ENCODE assay signal across 23 cellular contexts in the genomic region with DNA sequence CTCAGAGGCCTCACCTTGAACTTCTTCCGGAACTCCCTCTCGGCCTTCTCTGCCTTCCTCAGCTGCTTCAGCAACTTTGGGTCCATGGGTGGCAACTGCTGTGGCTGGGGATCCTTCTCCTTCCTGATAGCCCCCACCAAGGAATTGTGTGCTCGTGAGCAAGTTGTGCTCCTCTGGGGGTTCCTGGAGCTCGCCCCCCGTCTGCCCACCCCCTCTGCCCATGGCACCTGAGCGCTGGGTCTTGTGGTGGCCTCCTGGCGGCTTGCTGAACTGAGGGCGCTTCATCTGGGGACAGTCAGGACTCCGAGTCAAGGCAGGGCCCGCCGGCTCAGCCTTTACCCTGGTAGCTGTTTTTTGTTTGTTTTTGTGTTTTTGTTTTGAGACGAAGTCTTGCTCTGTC. TPM values are rescaled to one million over a fixed set of nuclear protein-coding genes. Genes with fewer than 3 reads are reported as not detected.
DNase-seq lines count a peak whose midpoint lies in the region; ATAC-seq and TF ChIP-seq lines count a peak whose summit lies in the region.
"Had no signal": no experiment of that assay in that cellular context is flagged by ENCODE, and none has a peak within 500 bp of the region (broad histone marks: within the 10 kb centered on the region; RNA-seq: fewer than 3 reads in every experiment).

No MANE protein-coding gene starts in this region.

- H3K27ac Mint-ChIP-seq in activated T-helper 2 cell treated with anti-CD3 and anti-CD28 coated beads, Interferon-gamma antibody, Interleukin-2, Interleukin-4, amounts not matched to agents 10 μg/mL and 5 μg/mL and 100 μg/mL, durations not matched to agents 14 hours and 24 hours and 36 hours: peak overlapping the region; percentile 25
- peak overlapping the region; percentile 82 for H3K27ac Mint-ChIP-seq in progenitor cell of endocrine pancreas
- H3K27ac Mint-ChIP-seq: activated B cell treated with CpG ODN at 0.5 μM for 24 hours; CD8-positive, alpha-beta T cell had no signal

- CTCF ChIA-PET in HEK293 (lab: Yijun Ruan, JAX): interaction anchor here (1.2 kb wide), 1 partner anchor 87 kb away, joined by 4 read pairs; no protein-coding TSS in a partner anchor

- H3K9me3 ChIP-seq in HEK293 (ENCODE audit: control insufficient read depth, insufficient read depth, low read depth, low read length): no peaks in the 10 kb centered on the region
- H3K9me3 ChIP-seq: adrenal gland, colonic mucosa, HAP-1, thoracic aorta, vagina had no signal

- no peak overlapping the region for H3K27ac ChIP-seq in HEK293 (ENCODE audit: extremely low read depth, low read depth, low read length)
- H3K27ac ChIP-seq: adrenal gland, colonic mucosa, thoracic aorta had no signal

- peak; percentile 54 for DNase-seq in Right ventricle myocardium inferior (ENCODE audit: missing footprints)
- no peak for DNase-seq in left cardiac atrium
- DNase-seq in activated T-helper 2 cell treated with anti-CD3 and anti-CD28 coated beads, Interferon-gamma antibody, Interleukin-2, Interleukin-4, amounts not matched to agents 10 μg/mL and 5 μg/mL and 100 μg/mL, durations not matched to agents 14 hours and 24 hours and 36 hours (ENCODE audit: low spot score): no peak
- no peak for DNase-seq in progenitor cell of endocrine pancreas (ENCODE audit: low spot score, unreplicated experiment)
- DNase-seq in NK-92 (lab: John Stamatoyannopoulos, UW; ENCODE audit: unreplicated experiment): no peak
- DNase-seq: activated B cell treated with CpG ODN at 0.5 μM for 24 hours; activated CD8-positive, alpha-beta memory T cell treated with anti-CD3 and anti-CD28 coated beads for 24 hours; adrenal gland; colonic mucosa; DMS153; glutamatergic neuron; naive B cell; NCI-H1436 treated with DMSO at 0.1 percent for 48 hours; NCI-H510A treated with DMSO at 0.1 percent for 48 hours; T-helper 9 cell had no signal

- TF ChIP-seq CTCF in HEK293 (tag by site-specific recombination; IDR thresholded peaks at IDR 0.05) (no peak), progenitor cell of endocrine pancreas (IDR thresholded peaks at IDR 0.05; ENCODE audit: unreplicated experiment) (no peak)

- ATAC-seq in Right ventricle myocardium inferior (no peak), left cardiac atrium (no peak), GM21447 (IDR thresholded peaks at IDR 0.05; ENCODE audit: unreplicated experiment) (no peak)
- ATAC-seq: CD8-positive, alpha-beta T cell; stimulated activated effector memory CD8-positive, alpha-beta T cell treated with anti-CD3 and anti-CD28 coated beads, Interleukin-12 subunit alpha, Interleukin-12 subunit beta, amount 100 ng/mL, for 72 hours had no signal

- H3K36me3 Mint-ChIP-seq in activated T-helper 2 cell treated with anti-CD3 and anti-CD28 coated beads, Interferon-gamma antibody, Interleukin-2, Interleukin-4, amounts not matched to agents 10 μg/mL and 5 μg/mL and 100 μg/mL, durations not matched to agents 14 hours and 24 hours and 36 hours (ENCODE audit: low read depth): peaks cover 34% of the 10 kb centered on the region
- H3K36me3 Mint-ChIP-seq in progenitor cell of endocrine pancreas (ENCODE audit: insufficient read depth): peaks cover 16% of the 10 kb centered on the region

- H3K4me1 ChIP-seq in HEK293 (ENCODE audit: control insufficient read depth, insufficient read depth, low read length): no peaks in the 10 kb centered on the region
- H3K4me1 ChIP-seq: adrenal gland, colonic mucosa, HAP-1 had no signal

- POLR2A ChIA-PET in HEK293 (lab: Yijun Ruan, JAX): interaction anchor here (1.7 kb wide), 1 partner anchor 23 kb away, joined by 4 read pairs; the partner anchor contains the start of gene ZNF414

- no peak overlapping the region for H3K4me3 Mint-ChIP-seq in activated T-helper 2 cell treated with anti-CD3 and anti-CD28 coated beads, Interferon-gamma antibody, Interleukin-2, Interleukin-4, amounts not matched to agents 10 μg/mL and 5 μg/mL and 100 μg/mL, durations not matched to agents 14 hours and 24 hours and 36 hours (ENCODE audit: low read depth)
- no peak overlapping the region for H3K4me3 Mint-ChIP-seq in progenitor cell of endocrine pancreas (ENCODE audit: low read depth)
- H3K4me3 Mint-ChIP-seq: activated B cell treated with CpG ODN at 0.5 μM for 24 hours; CD8-positive, alpha-beta T cell; naive B cell; stimulated activated effector memory CD8-positive, alpha-beta T cell treated with anti-CD3 and anti-CD28 coated beads, Interleukin-12 subunit alpha, Interleukin-12 subunit beta, amount 100 ng/mL, for 72 hours had no signal

- no peaks in the 10 kb centered on the region for H3K9me3 Mint-ChIP-seq in activated T-helper 2 cell treated with anti-CD3 and anti-CD28 coated beads, Interferon-gamma antibody, Interleukin-2, Interleukin-4, amounts not matched to agents 10 μg/mL and 5 μg/mL and 100 μg/mL, durations not matched to agents 14 hours and 24 hours and 36 hours
- no peaks in the 10 kb centered on the region for H3K9me3 Mint-ChIP-seq in progenitor cell of endocrine pancreas (ENCODE audit: low read depth)
- H3K9me3 Mint-ChIP-seq: activated B cell treated with CpG ODN at 0.5 μM for 24 hours; CD8-positive, alpha-beta T cell; naive B cell; stimulated activated effector memory CD8-positive, alpha-beta T cell treated with anti-CD3 and anti-CD28 coated beads, Interleukin-12 subunit alpha, Interleukin-12 subunit beta, amount 100 ng/mL, for 72 hours had no signal

- H3K36me3 ChIP-seq in HEK293 (ENCODE audit: control insufficient read depth in 2 of 2, insufficient read depth in 1 of 2, low read length in 2 of 2): peaks cover 0 to 40% of the 10 kb centered on the region in 2 experiments; a peak in 1 of 3 replicates

- intact Hi-C loops in Right ventricle myocardium inferior (cut with DNase I) (no loop called here), left cardiac atrium (cut with DNase I) (no loop called here)
- intact Hi-C loops in activated T-helper 2 cell treated with anti-CD3 and anti-CD28 coated beads, Interferon-gamma antibody, Interleukin-2, Interleukin-4, amounts not matched to agents 10 μg/mL and 5 μg/mL and 100 μg/mL, durations not matched to agents 14 hours and 24 hours and 36 hours (cut with micrococcal nuclease): no loop called here

- H3K4me3 ChIP-seq in HEK293 (ENCODE audit: low read depth, low read length): no peak overlapping the region
- H3K4me3 ChIP-seq: adrenal gland, colonic mucosa, HAP-1, K562, thoracic aorta, vagina had no signal

- H3K27me3 Mint-ChIP-seq in activated T-helper 2 cell treated with anti-CD3 and anti-CD28 coated beads, Interferon-gamma antibody, Interleukin-2, Interleukin-4, amounts not matched to agents 10 μg/mL and 5 μg/mL and 100 μg/mL, durations not matched to agents 14 hours and 24 hours and 36 hours (ENCODE audit: low read depth): no peaks in the 10 kb centered on the region
- H3K27me3 Mint-ChIP-seq in progenitor cell of endocrine pancreas: no peaks in the 10 kb centered on the region
- H3K27me3 Mint-ChIP-seq: activated B cell treated with CpG ODN at 0.5 μM for 24 hours, naive B cell had no signal

- peaks cover 26% of the 10 kb centered on the region for H3K4me1 Mint-ChIP-seq in activated T-helper 2 cell treated with anti-CD3 and anti-CD28 coated beads, Interferon-gamma antibody, Interleukin-2, Interleukin-4, amounts not matched to agents 10 μg/mL and 5 μg/mL and 100 μg/mL, durations not matched to agents 14 hours and 24 hours and 36 hours (ENCODE audit: low read depth)
- no peaks in the 10 kb centered on the region for H3K4me1 Mint-ChIP-seq in progenitor cell of endocrine pancreas (ENCODE audit: low read depth)

TF ChIP-seq in HEK293, 187 proteins besides CTCF, POLR2A, EP300 and RAD21 (continues in another document):
- TF ChIP-seq, protein P1, sequence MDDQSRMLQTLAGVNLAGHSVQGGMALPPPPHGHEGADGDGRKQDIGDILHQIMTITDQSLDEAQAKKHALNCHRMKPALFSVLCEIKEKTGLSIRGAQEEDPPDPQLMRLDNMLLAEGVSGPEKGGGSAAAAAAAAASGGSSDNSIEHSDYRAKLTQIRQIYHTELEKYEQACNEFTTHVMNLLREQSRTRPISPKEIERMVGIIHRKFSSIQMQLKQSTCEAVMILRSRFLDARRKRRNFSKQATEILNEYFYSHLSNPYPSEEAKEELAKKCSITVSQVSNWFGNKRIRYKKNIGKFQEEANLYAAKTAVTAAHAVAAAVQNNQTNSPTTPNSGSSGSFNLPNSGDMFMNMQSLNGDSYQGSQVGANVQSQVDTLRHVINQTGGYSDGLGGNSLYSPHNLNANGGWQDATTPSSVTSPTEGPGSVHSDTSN (CRISPR knock-in tag; IDR thresholded peaks at IDR 0.05): no peak
- TF ChIP-seq GLIS1 (tag by site-specific recombination; IDR thresholded peaks at IDR 0.05) (peak; percentile 72), ZNF785 (tag by site-specific recombination; IDR thresholded peaks at IDR 0.05) (no peak), GFI1B (tag by site-specific recombination; IDR thresholded peaks at IDR 0.05) (no peak), ZNF155 (tag by site-specific recombination; IDR thresholded peaks at IDR 0.05) (no peak), ZNF777 (tag by site-specific recombination; IDR thresholded peaks at IDR 0.05; ENCODE audit: borderline replicate concordance) (no peak), BCL11B (tag by site-specific recombination; IDR thresholded peaks at IDR 0.05; ENCODE audit: low read depth) (no peak), ZNF394 (tag by site-specific recombination; IDR thresholded peaks at IDR 0.05; ENCODE audit: borderline replicate concordance) (no peak), ZNF114 (tag by site-specific recombination; IDR thresholded peaks at IDR 0.05) (no peak)

RNA-seq across cellular contexts. Expression of gene PRAM1, which starts 11.6 kb away (rescaled TPM):
- total RNA-seq in Right ventricle myocardium inferior (0.78 TPM), left cardiac atrium (1 to 10 TPM; 1.0 to 1.4 TPM), progenitor cell of endocrine pancreas (0.89 and 1.3 TPM in 2 replicates)
- 0.43 and 0.83 TPM in 2 replicates for total RNA-seq in activated T-helper 2 cell treated with anti-CD3 and anti-CD28 coated beads, Interferon-gamma antibody, Interleukin-2, Interleukin-4, amounts not matched to agents 10 μg/mL and 5 μg/mL and 100 μg/mL, durations not matched to agents 14 hours and 24 hours and 36 hours

RNA-seq across cellular contexts. Expression of gene ZNF414, which starts 23.1 kb away (rescaled TPM):
- total RNA-seq in Right ventricle myocardium inferior (9.8 TPM), left cardiac atrium (10 to 100 TPM; 13.6 to 16.6 TPM), progenitor cell of endocrine pancreas (31.5 and 37.7 TPM in 2 replicates)
- total RNA-seq in activated T-helper 2 cell treated with anti-CD3 and anti-CD28 coated beads, Interferon-gamma antibody, Interleukin-2, Interleukin-4, amounts not matched to agents 10 μg/mL and 5 μg/mL and 100 μg/mL, durations not matched to agents 14 hours and 24 hours and 36 hours: 22.5 and 23.6 TPM in 2 replicates

RNA-seq across cellular contexts. Expression of gene HNRNPM, which starts 46.1 kb away (rescaled TPM):
- total RNA-seq in Right ventricle myocardium inferior: 118 TPM
- total RNA-seq in left cardiac atrium: 100 to 1,000 TPM; 102 to 126 TPM
- total RNA-seq in activated T-helper 2 cell treated with anti-CD3 and anti-CD28 coated beads, Interferon-gamma antibody, Interleukin-2, Interleukin-4, amounts not matched to agents 10 μg/mL and 5 μg/mL and 100 μg/mL, durations not matched to agents 14 hours and 24 hours and 36 hours: 336 and 347 TPM in 2 replicates
- total RNA-seq in progenitor cell of endocrine pancreas: 320 and 333 TPM in 2 replicates
